8 cellular contexts compared by ENCODE assay signal in genomic region chr3:52278510-52279069, GRCh38. TPM values are rescaled to one million over a fixed set of nuclear protein-coding genes. Genes with fewer than 3 reads are reported as not detected.
DNase-seq lines count a peak whose midpoint lies in the region; ATAC-seq and TF ChIP-seq lines count a peak whose summit lies in the region.

WDR82 (minus strand) TSS chr3:52278649; CDS start chr3:52278361, 288 bp downstream.

- H3K79me1 ChIP-seq in neuronal stem cell (ENCODE audit: low read depth, low read length), result peaks cover 5% of the 10 kb centered on the region

- H3K4me3 ChIP-seq in MM.1S (ENCODE audit: low read length) (peak within 1 kb of the TSS; percentile 61), SJCRH30 (peak within 1 kb of the TSS; percentile 90), neuronal stem cell (ENCODE audit: low read length in 2 of 2) (peak within 1 kb of the TSS; percentile 90 to 91)

- H4K20me1 ChIP-seq in MM.1S (ENCODE audit: insufficient read depth, low read length), result peaks cover 21% of the 10 kb centered on the region; the same call in 1 of the 2 replicates

- H2BK12ac ChIP-seq in neuronal stem cell (ENCODE audit: low read length), result no peak within 1 kb of the TSS

- H3K9me2 ChIP-seq in MM.1S (replicated peaks; ENCODE audit: insufficient read depth, low read length), result no peaks in the 10 kb centered on the region

- no peaks in the 10 kb centered on the region for H3K9me3 ChIP-seq in MM.1S (replicated peaks; ENCODE audit: insufficient read depth, low read length)
- no peaks in the 10 kb centered on the region for H3K9me3 ChIP-seq in SJCRH30 (replicated peaks)
- no peaks in the 10 kb centered on the region for H3K9me3 ChIP-seq in neuronal stem cell (replicated peaks in 1 of 2; ENCODE audit: control insufficient read depth in 2 of 2, insufficient read depth in 1 of 2, low read depth in 1 of 2, low read length in 2 of 2)

- peak within 1 kb of the TSS; percentile 99 for H3K23ac ChIP-seq in neuronal stem cell (ENCODE audit: low read depth, low read length, poor library complexity)

- peak within 1 kb of the TSS; percentile 65 for H4K8ac ChIP-seq in neuronal stem cell (ENCODE audit: low read depth, low read length)

- H2BK15ac ChIP-seq in neuronal stem cell (ENCODE audit: low read length), result peak within 1 kb of the TSS; percentile 89

- DNase-seq in GM03348 (ENCODE audit: low spot score), result peak; percentile 98
- DNase-seq in HCEC 1CT, result peak; percentile 93
- DNase-seq in MM.1S, result peak; percentile 92
- peak; percentile 95 to 98 for DNase-seq in SJCRH30
- DNase-seq in activated gamma-delta T cell treated with anti-CD3 and anti-CD28 coated beads, Interleukin-2, amount 50 U/mL, for 16 hours (ENCODE audit: low read depth), result peak; percentile 96
- DNase-seq in foreskin keratinocyte, result peak; percentile 60 to 80
- DNase-seq in neuronal stem cell (ENCODE audit: low spot score), result peak; percentile 92

- peak within 1 kb of the TSS; percentile 76 for H3K4me2 ChIP-seq in MM.1S (ENCODE audit: low read depth, low read length)
- H3K4me2 ChIP-seq in neuronal stem cell (ENCODE audit: insufficient read depth, low read length, poor library complexity, severe bottlenecking), result peak within 1 kb of the TSS; percentile 75

- H2AK5ac ChIP-seq in neuronal stem cell (ENCODE audit: low read depth, low read length), result peak within 1 kb of the TSS; percentile 93

- peak within 1 kb of the TSS; percentile 56 for H4K91ac ChIP-seq in neuronal stem cell (ENCODE audit: low read depth, low read length, poor library complexity)

- WGBS in neuronal stem cell (ENCODE audit: extremely low coverage in 2 of 2, insufficient read length in 2 of 2, insufficient replicate concordance in 1 of 2), 2 donors, result no CpG with 5 or more reads among the region's 58 CpGs

- peak within 1 kb of the TSS; percentile 95 for H2BK120ac ChIP-seq in neuronal stem cell (ENCODE audit: low read depth, low read length)

- ATAC-seq in foreskin keratinocyte, result peak; percentile 89

- peak within 1 kb of the TSS; percentile 100 for H3K18ac ChIP-seq in neuronal stem cell (ENCODE audit: low read length)

- peak within 1 kb of the TSS; percentile 95 for H3K4ac ChIP-seq in neuronal stem cell (ENCODE audit: low read length)

- peak within 1 kb of the TSS; percentile 89 for H3K27ac ChIP-seq in MM.1S (ENCODE audit: low read length)
- peak within 1 kb of the TSS; percentile 83 for H3K27ac ChIP-seq in SJCRH30
- H3K27ac ChIP-seq in foreskin keratinocyte, result peak within 1 kb of the TSS; percentile 89
- H3K27ac ChIP-seq in neuronal stem cell (replicated peaks; ENCODE audit: low read length), result peak within 1 kb of the TSS; percentile 92

- peak within 1 kb of the TSS; percentile 96 for H3K9ac ChIP-seq in MM.1S (ENCODE audit: low read length)
- peak within 1 kb of the TSS; percentile 98 for H3K9ac ChIP-seq in neuronal stem cell (ENCODE audit: low read depth, low read length, poor library complexity)

- H3K14ac ChIP-seq in neuronal stem cell (ENCODE audit: low read length), result peak within 1 kb of the TSS; percentile 89

- peak within 1 kb of the TSS; percentile 93 for H2BK5ac ChIP-seq in neuronal stem cell (ENCODE audit: low read length)

- peak within 1 kb of the TSS; percentile 80 for H2AFZ ChIP-seq in MM.1S (ENCODE audit: low read length)
- H2AFZ ChIP-seq in neuronal stem cell (ENCODE audit: low read length), result peak within 1 kb of the TSS; percentile 85

- H3K4me1 ChIP-seq in MM.1S (ENCODE audit: low read length) (peaks cover 16% of the 10 kb centered on the region), SJCRH30 (peaks cover 20% of the 10 kb centered on the region), foreskin keratinocyte (peaks cover 7% of the 10 kb centered on the region), neuronal stem cell (ENCODE audit: control insufficient read depth in 2 of 2, insufficient read depth in 1 of 2, low read depth in 1 of 2, low read length in 2 of 2) (peaks cover 9 to 34% of the 10 kb centered on the region in 2 donors)

- TF ChIP-seq CTCF in MM.1S (IDR thresholded peaks at IDR 0.05; ENCODE audit: low read length), result peak; percentile 37
- TF ChIP-seq CTCF in foreskin keratinocyte (conservative IDR thresholded peaks at IDR 0.05), result peak; percentile 64
- TF ChIP-seq CTCF in subcutaneous adipose tissue (IDR thresholded peaks at IDR 0.05; ENCODE audit: low read depth), result no peak

- peaks cover 49% of the 10 kb centered on the region for H3K79me2 ChIP-seq in MM.1S (ENCODE audit: low read length)

- H3K27me3 ChIP-seq in MM.1S (replicated peaks; ENCODE audit: insufficient read depth, low read length) (no peaks in the 10 kb centered on the region), SJCRH30 (no peaks in the 10 kb centered on the region), foreskin keratinocyte (no peaks in the 10 kb centered on the region), neuronal stem cell (ENCODE audit: control insufficient read depth in 3 of 3, insufficient read depth in 3 of 3, low read depth in 1 of 3, low read length in 3 of 3) (no peaks in the 10 kb centered on the region)

- H3K36me3 ChIP-seq in MM.1S (replicated peaks; ENCODE audit: insufficient read depth, low read length) (no peaks in the 10 kb centered on the region), SJCRH30 (peaks cover 11% of the 10 kb centered on the region), neuronal stem cell (replicated peaks in 1 of 2; ENCODE audit: control insufficient read depth in 2 of 2, insufficient read depth in 2 of 2, low read length in 2 of 2) (peaks cover 2 to 46% of the 10 kb centered on the region in 2 donors)

- peaks cover 21% of the 10 kb centered on the region for H3F3A ChIP-seq in MM.1S (ENCODE audit: insufficient read depth, low read length)

RNA-seq across cellular contexts. Expression of gene WDR82, which starts in this region (rescaled TPM):
- total RNA-seq in SJCRH30 (2014; rRNA removed; shearing (Covaris generic)), result 93.9 and 97.1 TPM in 2 replicates
- 70.1 and 73.6 TPM in 2 replicates for total RNA-seq in foreskin keratinocyte
- 24.8 and 30.2 TPM in 2 replicates for polyA plus RNA-seq in foreskin keratinocyte
- polyA plus RNA-seq in neuronal stem cell (2013, experiment 1 of 2), result 37.2 TPM
- 38.6 TPM for polyA plus RNA-seq in neuronal stem cell (2013, experiment 2 of 2)
- 10 to 100 TPM; 48.3 to 56.5 (median 51.6) TPM for total RNA-seq in subcutaneous adipose tissue

Comparison
In these comparisons a context has a peak if more than half of its experiments do, and no peak if none do; other contexts are left out.
1. Peak in every context shown above with its lines: DNase-seq, ATAC-seq, H3K4me3 ChIP-seq and H3K27ac ChIP-seq.